In genomic region chr1:224499204-224499603, GRCh38 we compare ENCODE assay signal across 1 cellular context.
TF ChIP-seq lines count a peak whose summit lies in the region.

No MANE protein-coding gene starts in this region.

TF ChIP-seq in GM23338, 12 proteins besides CTCF, POLR2A, EP300 and RAD21 (continued from another document):
- TF ChIP-seq ZNF462 (CRISPR knock-in tag; IDR thresholded peaks at IDR 0.05) (no peak), CREB1 (CRISPR knock-in tag; IDR thresholded peaks at IDR 0.05; ENCODE audit: low read depth) (no peak), POLR2AphosphoS5 (IDR thresholded peaks at IDR 0.05; ENCODE audit: low read depth) (no peak)
